In the genomic region with DNA sequence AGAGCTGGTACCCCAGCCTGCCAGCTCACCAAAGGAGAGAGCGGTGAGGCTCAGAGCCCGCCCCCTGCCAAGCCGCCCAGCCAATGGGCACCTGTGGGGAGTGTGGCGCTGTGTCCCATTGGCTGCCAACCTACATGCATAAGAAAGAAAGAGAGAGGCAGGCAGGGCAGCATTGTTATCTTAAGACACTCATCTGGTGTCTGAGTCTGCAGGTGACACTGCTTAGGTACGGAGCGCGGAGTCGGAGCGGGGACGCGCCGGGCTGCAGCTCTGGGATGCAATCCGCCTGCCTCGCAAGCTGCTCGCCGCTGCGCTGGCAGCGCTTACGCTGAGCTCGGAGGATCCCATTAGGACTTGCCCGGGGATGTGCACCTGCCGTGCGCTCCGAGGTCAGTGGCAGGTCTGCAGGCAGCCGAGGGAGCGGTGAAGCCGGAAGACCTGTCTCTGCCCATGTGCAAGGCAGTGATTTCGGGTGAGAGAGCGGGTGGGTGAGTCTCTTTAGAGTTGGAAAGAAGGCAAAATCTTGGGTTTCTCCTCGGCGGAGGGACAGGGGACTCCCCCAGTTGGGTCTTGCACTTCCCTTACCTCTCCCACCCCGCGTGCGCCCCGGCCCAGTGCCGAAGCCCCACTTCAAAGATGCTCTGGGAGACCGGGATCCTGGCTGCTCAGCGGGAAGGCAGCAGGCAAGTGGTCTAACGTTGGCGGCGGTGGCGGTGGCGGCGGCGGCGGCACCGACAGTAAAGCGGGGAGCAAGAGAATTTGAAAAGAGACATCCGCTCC, we compare ENCODE assay signal across 8 cellular contexts. TPM values are rescaled to one million over a fixed set of nuclear protein-coding genes. Genes with fewer than 3 reads are reported as not detected.
A peak's percentile ranks its signal among the peaks of the same experiment; 100 is the strongest.
DNase-seq lines count a peak whose midpoint lies in the region; ATAC-seq and TF ChIP-seq lines count a peak whose summit lies in the region.

A gene with protein sequence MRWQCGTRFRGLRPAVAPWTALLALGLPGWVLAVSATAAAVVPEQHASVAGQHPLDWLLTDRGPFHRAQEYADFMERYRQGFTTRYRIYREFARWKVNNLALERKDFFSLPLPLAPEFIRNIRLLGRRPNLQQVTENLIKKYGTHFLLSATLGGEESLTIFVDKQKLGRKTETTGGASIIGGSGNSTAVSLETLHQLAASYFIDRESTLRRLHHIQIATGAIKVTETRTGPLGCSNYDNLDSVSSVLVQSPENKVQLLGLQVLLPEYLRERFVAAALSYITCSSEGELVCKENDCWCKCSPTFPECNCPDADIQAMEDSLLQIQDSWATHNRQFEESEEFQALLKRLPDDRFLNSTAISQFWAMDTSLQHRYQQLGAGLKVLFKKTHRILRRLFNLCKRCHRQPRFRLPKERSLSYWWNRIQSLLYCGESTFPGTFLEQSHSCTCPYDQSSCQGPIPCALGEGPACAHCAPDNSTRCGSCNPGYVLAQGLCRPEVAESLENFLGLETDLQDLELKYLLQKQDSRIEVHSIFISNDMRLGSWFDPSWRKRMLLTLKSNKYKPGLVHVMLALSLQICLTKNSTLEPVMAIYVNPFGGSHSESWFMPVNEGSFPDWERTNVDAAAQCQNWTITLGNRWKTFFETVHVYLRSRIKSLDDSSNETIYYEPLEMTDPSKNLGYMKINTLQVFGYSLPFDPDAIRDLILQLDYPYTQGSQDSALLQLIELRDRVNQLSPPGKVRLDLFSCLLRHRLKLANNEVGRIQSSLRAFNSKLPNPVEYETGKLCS (plus strand): TSS at position 203 of the 780 bp plus-strand sequence. CDS start 58,919 bp downstream, outside the sequence.

- H3K36me3 ChIP-seq in esophagus muscularis mucosa (no peaks in the 10 kb centered on the region), neural cell (ENCODE audit: insufficient read depth, low read length) (no peaks in the 10 kb centered on the region)

- H3F3A ChIP-seq in neural cell (ENCODE audit: insufficient read depth, low read length, poor library complexity, severe bottlenecking) = no peaks in the 10 kb centered on the region

- H4K20me1 ChIP-seq in neural cell (ENCODE audit: insufficient read depth) = no peaks in the 10 kb centered on the region

- peak within 1 kb of the TSS; percentile 21 for H2AFZ ChIP-seq in neural cell (ENCODE audit: low read depth, low read length)

- POLR2A ChIA-PET in GM10248 (lab: Yijun Ruan, JAX) = no interaction called here

- H3K27ac ChIP-seq in esophagus muscularis mucosa (replicated peaks in 1 of 4) (no peak within 1 kb of the TSS), neural cell (ENCODE audit: low read length) (peak within 1 kb of the TSS; percentile 54)

- CTCF ChIA-PET in GM10248 (lab: Yijun Ruan, JAX) = interaction anchor here (1.7 to 3.0 kb wide), 2 partner anchors 11 kb away, joined by 6 to 21 read pairs; no protein-coding TSS in a partner anchor

- H3K27me3 ChIP-seq in esophagus muscularis mucosa = peaks cover 0 to 69% (median 12%) of the 10 kb centered on the region in 4 donors
- H3K27me3 ChIP-seq in neural cell (ENCODE audit: insufficient read depth, low read depth, low read length) = peaks cover 10% of the 10 kb centered on the region

- TF ChIP-seq CTCF in esophagus muscularis mucosa (IDR thresholded peaks at IDR 0.05) = no peak
- peak; percentile 21 for TF ChIP-seq CTCF in neural cell (IDR thresholded peaks at IDR 0.05; ENCODE audit: poor library complexity, severe bottlenecking)
- no peak for TF ChIP-seq CTCF in GM10248 (IDR thresholded peaks at IDR 0.05; ENCODE audit: control extremely low read depth, extremely low read depth, low read depth, missing control alignments)

- H3K9me2 ChIP-seq in neural cell (ENCODE audit: insufficient read depth, low read length) = no peaks in the 10 kb centered on the region

- H3K4me1 ChIP-seq in esophagus muscularis mucosa = peaks cover 10 to 18% (median 15%) of the 10 kb centered on the region in 4 donors

- 2% methylated on average over 20 of the region's 49 CpGs for WGBS in esophagus muscularis mucosa

- DNase-seq in EH (ENCODE audit: low read depth) (peak; percentile 41), NCI-H748 treated with DMSO at 0.1 percent for 48 hours (lab: John Stamatoyannopoulos, UW) (peak; percentile 64), esophagus muscularis mucosa (ENCODE audit: extremely low spot score) (no peak), GM10248 (ENCODE audit: extremely low spot score) (no peak), 8988T (no peak)

- no peak for TF ChIP-seq POLR2A in esophagus muscularis mucosa (IDR thresholded peaks at IDR 0.05; ENCODE audit: low read depth)
- TF ChIP-seq POLR2A in GM18505 (IDR thresholded peaks at IDR 0.05; ENCODE audit: borderline replicate concordance, extremely low read depth, insufficient read depth, insufficient read length) = no peak

- intact Hi-C loops in esophagus muscularis mucosa (cut with DNase I) = no loop called here

- H3K79me2 ChIP-seq in neural cell (replicated peaks; ENCODE audit: insufficient read depth, low read length) = peaks cover 5% of the 10 kb centered on the region

- peak within 1 kb of the TSS; percentile 64 for H3K9ac ChIP-seq in neural cell (ENCODE audit: low read length)

- peak; percentile 58 for TF ChIP-seq RAD21 in neural cell (conservative IDR thresholded peaks at IDR 0.05)

- no peaks in the 10 kb centered on the region for H3K9me3 ChIP-seq in esophagus muscularis mucosa
- H3K9me3 ChIP-seq in neural cell (ENCODE audit: low read length) = no peaks in the 10 kb centered on the region

- peak; percentile 67 for ATAC-seq in HG02885 (IDR thresholded peaks at IDR 0.05; ENCODE audit: poor library complexity, unreplicated experiment)
- no peak for ATAC-seq in GM18505 (IDR thresholded peaks at IDR 0.05; ENCODE audit: unreplicated experiment)

- TF ChIP-seq EP300 in esophagus muscularis mucosa (IDR thresholded peaks at IDR 0.05) = no peak
- peak; percentile 52 for TF ChIP-seq EP300 in neural cell (conservative IDR thresholded peaks at IDR 0.05; ENCODE audit: poor library complexity, severe bottlenecking)

- H3K4me2 ChIP-seq in neural cell (ENCODE audit: low read length) = peak within 1 kb of the TSS; percentile 83

- H3K4me3 ChIP-seq in esophagus muscularis mucosa (peak within 1 kb of the TSS; percentile 47 to 61 (median 51)), neural cell (ENCODE audit: low read length) (peak within 1 kb of the TSS; percentile 80)

TF ChIP-seq in neural cell, 6 proteins besides CTCF, POLR2A, EP300 and RAD21:
- peak; percentile 67 for TF ChIP-seq SMC3 (conservative IDR thresholded peaks at IDR 0.05; ENCODE audit: poor library complexity)
- TF ChIP-seq POLR2AphosphoS5 (IDR thresholded peaks at IDR 0.05) = peak; percentile 94
- peak; percentile 93 for TF ChIP-seq MXI1 (conservative IDR thresholded peaks at IDR 0.05; ENCODE audit: poor library complexity, severe bottlenecking)
- TF ChIP-seq EZH2 (IDR thresholded peaks at IDR 0.05; ENCODE audit: borderline replicate concordance, insufficient read depth, low read length, poor library complexity, severe bottlenecking) = no peak
- TF ChIP-seq TAF1 (IDR thresholded peaks at IDR 0.05; ENCODE audit: low read depth) = peak; percentile 97
- TF ChIP-seq, protein P1, sequence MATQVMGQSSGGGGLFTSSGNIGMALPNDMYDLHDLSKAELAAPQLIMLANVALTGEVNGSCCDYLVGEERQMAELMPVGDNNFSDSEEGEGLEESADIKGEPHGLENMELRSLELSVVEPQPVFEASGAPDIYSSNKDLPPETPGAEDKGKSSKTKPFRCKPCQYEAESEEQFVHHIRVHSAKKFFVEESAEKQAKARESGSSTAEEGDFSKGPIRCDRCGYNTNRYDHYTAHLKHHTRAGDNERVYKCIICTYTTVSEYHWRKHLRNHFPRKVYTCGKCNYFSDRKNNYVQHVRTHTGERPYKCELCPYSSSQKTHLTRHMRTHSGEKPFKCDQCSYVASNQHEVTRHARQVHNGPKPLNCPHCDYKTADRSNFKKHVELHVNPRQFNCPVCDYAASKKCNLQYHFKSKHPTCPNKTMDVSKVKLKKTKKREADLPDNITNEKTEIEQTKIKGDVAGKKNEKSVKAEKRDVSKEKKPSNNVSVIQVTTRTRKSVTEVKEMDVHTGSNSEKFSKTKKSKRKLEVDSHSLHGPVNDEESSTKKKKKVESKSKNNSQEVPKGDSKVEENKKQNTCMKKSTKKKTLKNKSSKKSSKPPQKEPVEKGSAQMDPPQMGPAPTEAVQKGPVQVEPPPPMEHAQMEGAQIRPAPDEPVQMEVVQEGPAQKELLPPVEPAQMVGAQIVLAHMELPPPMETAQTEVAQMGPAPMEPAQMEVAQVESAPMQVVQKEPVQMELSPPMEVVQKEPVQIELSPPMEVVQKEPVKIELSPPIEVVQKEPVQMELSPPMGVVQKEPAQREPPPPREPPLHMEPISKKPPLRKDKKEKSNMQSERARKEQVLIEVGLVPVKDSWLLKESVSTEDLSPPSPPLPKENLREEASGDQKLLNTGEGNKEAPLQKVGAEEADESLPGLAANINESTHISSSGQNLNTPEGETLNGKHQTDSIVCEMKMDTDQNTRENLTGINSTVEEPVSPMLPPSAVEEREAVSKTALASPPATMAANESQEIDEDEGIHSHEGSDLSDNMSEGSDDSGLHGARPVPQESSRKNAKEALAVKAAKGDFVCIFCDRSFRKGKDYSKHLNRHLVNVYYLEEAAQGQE (IDR thresholded peaks at IDR 0.05; ENCODE audit: borderline replicate concordance) = peak; percentile 87

RNA-seq across cellular contexts. Expression of the gene that starts here (rescaled TPM):
- total RNA-seq in esophagus muscularis mucosa = 1 to 10 TPM in 1 of 4 donors, under 1 TPM in 3; 0.42 to 1.7 (median 0.70) TPM
- polyA plus RNA-seq in neural cell = 12.9 and 17.2 TPM in 2 replicates
- polyA minus RNA-seq in neural cell = 16.1 and 16.4 TPM in 2 replicates

Comparison
In these comparisons a context has a peak if more than half of its experiments do, and no peak if none do; other contexts are left out.
1. DNase-seq: peak in EH (single experiment) and NCI-H748 treated with DMSO at 0.1 percent for 48 hours (single experiment); none in esophagus muscularis mucosa (single experiment), GM10248 (single experiment) and 8988T (single experiment).